ENCODE assay signal across 16 cellular contexts in genomic region chr22:26570126-26570525, GRCh38. TPM values are rescaled to one million over a fixed set of nuclear protein-coding genes. Genes with fewer than 3 reads are reported as not detected.
DNase-seq lines count a peak whose midpoint lies in the region; ATAC-seq and TF ChIP-seq lines count a peak whose summit lies in the region.
"Had no signal": no experiment of that assay in that cellular context is flagged by ENCODE, and none has a peak within 500 bp of the region (broad histone marks: within the 10 kb centered on the region; RNA-seq: fewer than 3 reads in every experiment).

No MANE protein-coding gene starts in this region.

- H3K4me3 ChIP-seq in BLaER1 treated with 17β-estradiol and CSF1 and Interleukin-3, amounts not matched to agents 10 nM and 100 nM = no peak overlapping the region
- H3K4me3 ChIP-seq in endodermal cell (ENCODE audit: low read length) (no peak overlapping the region), neural progenitor cell (no peak overlapping the region)

- H3K4me1 ChIP-seq in BLaER1 treated with 17β-estradiol and CSF1 and Interleukin-3, amounts not matched to agents 10 nM and 100 nM = peaks cover 85 to 99% (median 97%) of the 10 kb centered on the region in 10 experiments
- H3K4me1 ChIP-seq in endodermal cell (ENCODE audit: control insufficient read depth, insufficient read depth, low read length) (no peaks in the 10 kb centered on the region), neural progenitor cell (peaks cover 22% of the 10 kb centered on the region)

- H3F3A ChIP-seq in neural progenitor cell (ENCODE audit: low read depth) = peaks cover 36% of the 10 kb centered on the region

- no peak for TF ChIP-seq EP300 in Ishikawa (IDR thresholded peaks at IDR 0.05; ENCODE audit: borderline replicate concordance)

- H3K9me3 ChIP-seq in BLaER1 treated with 17β-estradiol and CSF1 and Interleukin-3, amounts not matched to agents 10 nM and 100 nM (replicated peaks in 1 of 11) = no peaks in the 10 kb centered on the region
- no peaks in the 10 kb centered on the region for H3K9me3 ChIP-seq in endodermal cell (ENCODE audit: control insufficient read depth, low read length)
- no peaks in the 10 kb centered on the region for H3K9me3 ChIP-seq in neural progenitor cell (ENCODE audit: low read depth)

- H3K27me3 Mint-ChIP-seq in endodermal cell (ENCODE audit: insufficient read depth) = no peaks in the 10 kb centered on the region
- H3K27me3 Mint-ChIP-seq in neural progenitor cell (ENCODE audit: insufficient read depth, low read depth) = peaks cover 8% of the 10 kb centered on the region
- H3K27me3 Mint-ChIP-seq in osteocyte (ENCODE audit: unreplicated experiment) = no peaks in the 10 kb centered on the region
- H3K27me3 Mint-ChIP-seq: brain; naive thymus-derived CD4-positive, alpha-beta T cell had no signal

- peaks cover 5 to 72% (median 21%) of the 10 kb centered on the region in 11 experiments; a peak in 17 of 22 replicates for H4K20me1 ChIP-seq in BLaER1 treated with 17β-estradiol and CSF1 and Interleukin-3, amounts not matched to agents 10 nM and 100 nM
- peaks cover 45% of the 10 kb centered on the region for H4K20me1 ChIP-seq in neural progenitor cell (ENCODE audit: low read depth)

- peak overlapping the region in 7 of 11 experiments; percentile 14 to 89 (median 30); a peak in 10 of 22 replicates for H3K27ac ChIP-seq in BLaER1 treated with 17β-estradiol and CSF1 and Interleukin-3, amounts not matched to agents 10 nM and 100 nM
- H3K27ac ChIP-seq in endodermal cell (ENCODE audit: low read depth, low read length) (no peak overlapping the region), neural progenitor cell (no peak overlapping the region)
- H3K27ac ChIP-seq: C4-2B, WERI-Rb-1 had no signal

- H3K4me3 Mint-ChIP-seq in endodermal cell (no peak overlapping the region), neural progenitor cell (no peak overlapping the region), osteocyte (ENCODE audit: unreplicated experiment) (no peak overlapping the region)
- H3K4me3 Mint-ChIP-seq: activated T-cell treated with anti-CD3 and anti-CD28 coated beads, Interleukin-2, amount 50 U/mL, for 72 hours; brain; naive thymus-derived CD4-positive, alpha-beta T cell had no signal

- H3K36me3 Mint-ChIP-seq in endodermal cell (ENCODE audit: low read depth) = peaks cover 16% of the 10 kb centered on the region
- peaks cover 3% of the 10 kb centered on the region for H3K36me3 Mint-ChIP-seq in neural progenitor cell
- H3K36me3 Mint-ChIP-seq in osteocyte (ENCODE audit: unreplicated experiment) = peaks cover 4% of the 10 kb centered on the region
- H3K36me3 Mint-ChIP-seq: brain had no signal

- TF ChIP-seq RAD21 in Ishikawa (IDR thresholded peaks at IDR 0.05; ENCODE audit: low read depth) = no peak

- peak overlapping the region in 3 of 11 experiments; percentile 10 to 33 (median 25); a peak in 4 of 22 replicates for H3K9ac ChIP-seq in BLaER1 treated with 17β-estradiol and CSF1 and Interleukin-3, amounts not matched to agents 10 nM and 100 nM
- H3K9ac ChIP-seq in endodermal cell (ENCODE audit: extremely low read depth, low read length, poor library complexity, severe bottlenecking) = no peak overlapping the region
- H3K9ac ChIP-seq in neural progenitor cell = no peak overlapping the region

- TF ChIP-seq CTCF in endodermal cell (conservative IDR thresholded peaks at IDR 0.05) (no peak), neural progenitor cell (IDR thresholded peaks at IDR 0.05) (no peak), osteocyte (IDR thresholded peaks at IDR 0.05) (no peak)

- H3K4me2 ChIP-seq in BLaER1 treated with 17β-estradiol and CSF1 and Interleukin-3, amounts not matched to agents 10 nM and 100 nM = peak overlapping the region; percentile 31 to 95 (median 69)
- H3K4me2 ChIP-seq in neural progenitor cell = no peak overlapping the region

- H3K27ac Mint-ChIP-seq in endodermal cell = peak overlapping the region; percentile 4
- peak overlapping the region; percentile 87 for H3K27ac Mint-ChIP-seq in neural progenitor cell
- no peak overlapping the region for H3K27ac Mint-ChIP-seq in osteocyte (ENCODE audit: unreplicated experiment)
- H3K27ac Mint-ChIP-seq: activated T-cell treated with anti-CD3 and anti-CD28 coated beads, Interleukin-2, amount 50 U/mL, for 72 hours had no signal

- H3K9me3 Mint-ChIP-seq in endodermal cell = no peaks in the 10 kb centered on the region
- no peaks in the 10 kb centered on the region for H3K9me3 Mint-ChIP-seq in neural progenitor cell
- no peaks in the 10 kb centered on the region for H3K9me3 Mint-ChIP-seq in osteocyte (ENCODE audit: unreplicated experiment)
- H3K9me3 Mint-ChIP-seq: activated T-cell treated with anti-CD3 and anti-CD28 coated beads, Interleukin-2, amount 50 U/mL, for 72 hours; brain; naive thymus-derived CD4-positive, alpha-beta T cell had no signal

- ATAC-seq in GM18519 (IDR thresholded peaks at IDR 0.05; ENCODE audit: low FRiP score, unreplicated experiment) = no peak
- ATAC-seq: activated T-cell treated with anti-CD3 and anti-CD28 coated beads, Interleukin-2, amount 50 U/mL, for 72 hours; naive thymus-derived CD4-positive, alpha-beta T cell had no signal

- WGBS in endodermal cell (ENCODE audit: insufficient coverage in 1 of 2, insufficient read length in 1 of 2), 2 experiments = 79 to 85% methylated on average over 4 to 10 of the region's 10 CpGs

- DNase-seq in endodermal cell (no peak), neural progenitor cell (ENCODE audit: low spot score) (no peak), osteocyte (ENCODE audit: extremely low spot score, unreplicated experiment) (no peak), NCI-H526 treated with DMSO at 0.1 percent for 48 hours (lab: John Stamatoyannopoulos, UW) (no peak), NCI-H774 (lab: John Stamatoyannopoulos, UW) (no peak)
- DNase-seq: activated T-cell treated with anti-CD3 and anti-CD28 coated beads, Interleukin-2, amount 50 U/mL, for 72 hours; naive thymus-derived CD4-positive, alpha-beta T cell; NCI-H345; SHP77 treated with DMSO at 0.1 percent for 48 hours; WERI-Rb-1 had no signal

- H3K4me1 Mint-ChIP-seq in endodermal cell (peaks cover 62% of the 10 kb centered on the region), neural progenitor cell (peaks cover 55% of the 10 kb centered on the region), osteocyte (ENCODE audit: unreplicated experiment) (peaks cover 4% of the 10 kb centered on the region)

- H3K27me3 ChIP-seq in BLaER1 treated with 17β-estradiol and CSF1 and Interleukin-3, amounts not matched to agents 10 nM and 100 nM = no peaks in the 10 kb centered on the region
- H3K27me3 ChIP-seq in endodermal cell (ENCODE audit: control insufficient read depth, insufficient read depth, low read length, poor library complexity, severe bottlenecking) (no peaks in the 10 kb centered on the region), neural progenitor cell (no peaks in the 10 kb centered on the region)

- peaks cover 32% of the 10 kb centered on the region for H3K79me2 ChIP-seq in neural progenitor cell (ENCODE audit: low read depth)

- no peak overlapping the region for H2AFZ ChIP-seq in neural progenitor cell (replicated peaks)

- H3K36me3 ChIP-seq in BLaER1 treated with 17β-estradiol and CSF1 and Interleukin-3, amounts not matched to agents 10 nM and 100 nM = peaks cover 2 to 39% (median 8%) of the 10 kb centered on the region in 11 experiments; a peak in 17 of 22 replicates
- H3K36me3 ChIP-seq in endodermal cell (ENCODE audit: control insufficient read depth, insufficient read depth, low read length) (peaks cover 9% of the 10 kb centered on the region), neural progenitor cell (no peaks in the 10 kb centered on the region)
- H3K36me3 ChIP-seq: WERI-Rb-1 had no signal

TF ChIP-seq in Ishikawa, 13 proteins besides CTCF, POLR2A, EP300 and RAD21 (continues in another document):
- TF ChIP-seq REST (IDR thresholded peaks at IDR 0.05; ENCODE audit: low read depth) = no peak

RNA-seq across cellular contexts. Expression of gene TPST2, which starts 19.8 kb away (rescaled TPM):
- total RNA-seq in endodermal cell (10 to 100 TPM; 38.9 to 53.2 TPM), neural progenitor cell (ENCODE audit: low replicate concordance) (31.7 and 59.5 TPM in 2 replicates), osteocyte (16.3 and 19.0 TPM in 2 replicates)
- 22.0 TPM for polyA plus RNA-seq in endodermal cell (2013, experiment 1 of 2)
- 19.7 TPM for polyA plus RNA-seq in endodermal cell (2013, experiment 2 of 2)

RNA-seq across cellular contexts. Expression of gene CRYBB1, which starts 47.7 kb away (rescaled TPM):
- 1 to 10 TPM in 1 of 2 donors, under 1 TPM in 1; 0.33 to 1.7 TPM for total RNA-seq in endodermal cell
- polyA plus RNA-seq in endodermal cell (2013, experiment 1 of 2) = 0.21 TPM
- not detected for polyA plus RNA-seq in endodermal cell (2013, experiment 2 of 2)
- total RNA-seq in neural progenitor cell (ENCODE audit: low replicate concordance) = 0.53 TPM in 1 of 2 replicates, not detected in the other
- not detected in 2 replicates for total RNA-seq in osteocyte
- total RNA-seq: activated T-cell treated with anti-CD3 and anti-CD28 coated beads, Interleukin-2, amount 50 U/mL, for 72 hours; epithelial cell of proximal tubule; naive thymus-derived CD4-positive, alpha-beta T cell had no signal
- polyA plus RNA-seq: naive thymus-derived CD4-positive, alpha-beta T cell had no signal

RNA-seq across cellular contexts. Expression of gene CRYBA4, which starts 51.6 kb away (rescaled TPM):
- not detected for total RNA-seq in endodermal cell
- 0.39 TPM for polyA plus RNA-seq in endodermal cell (2013, experiment 1 of 2)
- 0.50 TPM for polyA plus RNA-seq in endodermal cell (2013, experiment 2 of 2)
- 1.1 and 1.6 TPM in 2 replicates for total RNA-seq in neural progenitor cell (ENCODE audit: low replicate concordance)
- total RNA-seq in osteocyte = not detected in 2 replicates
- total RNA-seq: epithelial cell of proximal tubule; naive thymus-derived CD4-positive, alpha-beta T cell had no signal
- polyA plus RNA-seq: naive thymus-derived CD4-positive, alpha-beta T cell had no signal

RNA-seq across cellular contexts. Expression of gene TFIP11, which starts 57.9 kb away (rescaled TPM):
- total RNA-seq in endodermal cell = 10 to 100 TPM; 28.4 to 28.9 TPM
- 21.4 TPM for polyA plus RNA-seq in endodermal cell (2013, experiment 1 of 2)
- 23.5 TPM for polyA plus RNA-seq in endodermal cell (2013, experiment 2 of 2)
- 22.2 and 26.2 TPM in 2 replicates for total RNA-seq in neural progenitor cell (ENCODE audit: low replicate concordance)
- total RNA-seq in osteocyte = 32.1 and 39.0 TPM in 2 replicates

Comparison
In these comparisons a context has a peak if more than half of its experiments do, and no peak if none do; other contexts are left out.
1. H3K27ac ChIP-seq: peak in BLaER1 treated with 17β-estradiol and CSF1 and Interleukin-3, amounts not matched to agents 10 nM and 100 nM (7 of 11); none in endodermal cell (single experiment) and neural progenitor cell (single experiment).